ENCODE assay signal across 8 cellular contexts in genomic region chr6:45423901-45424627, GRCh38. TPM values are rescaled to one million over a fixed set of nuclear protein-coding genes. Genes with fewer than 3 reads are reported as not detected.
DNase-seq lines count a peak whose midpoint lies in the region; ATAC-seq and TF ChIP-seq lines count a peak whose summit lies in the region.

No MANE protein-coding gene starts in this region.

- H2BK120ac ChIP-seq in IMR-90 (ENCODE audit: low read depth, low read length): peak overlapping the region; percentile 86

- no peak for TF ChIP-seq EP300 in sigmoid colon (IDR thresholded peaks at IDR 0.05)

- intact Hi-C loops in IMR-90 (cut with micrococcal nuclease): loop anchor here (2.0 to 10.0 kb wide), 4 partner anchors 59 to 201 kb away; no protein-coding TSS in a partner anchor
- intact Hi-C loops in left cardiac atrium (cut with DNase I): no loop called here
- intact Hi-C loops in sigmoid colon (cut with DNase I): loop anchor here (5.0 to 10.0 kb wide), 5 partner anchors 131 to 947 kb away; no protein-coding TSS in a partner anchor

- peak overlapping the region; percentile 96 for H3K4me3 Mint-ChIP-seq in activated T-cell treated with anti-CD3 and anti-CD28 coated beads, Interleukin-2, amount 50 U/mL, for 4 hours

- CTCF ChIA-PET in IMR-90 (lab: Yijun Ruan, JAX): no interaction called here

- no peaks in the 10 kb centered on the region for H4K20me1 ChIP-seq in IMR-90 (ENCODE audit: insufficient read depth, low read length)

- peak overlapping the region; percentile 54; the same call in 2 of the 3 replicates for H2BK15ac ChIP-seq in IMR-90 (ENCODE audit: low read depth, low read length)

- peaks cover 19 to 28% of the 10 kb centered on the region in 2 experiments for H3K79me1 ChIP-seq in IMR-90 (ENCODE audit: low read depth in 1 of 2, low read length in 2 of 2)

- peak overlapping the region; percentile 85; the same call in 1 of the 2 replicates for H4K91ac ChIP-seq in IMR-90 (ENCODE audit: insufficient read depth, low read depth, low read length)

- POLR2A ChIA-PET in IMR-90 (lab: Charles Lee; ENCODE audit: unreplicated experiment): interaction anchor here (0.6 kb wide), 1 partner anchor 13 kb away, joined by 3 read pairs; no protein-coding TSS in a partner anchor

- peaks cover 11% of the 10 kb centered on the region for H3K4me1 ChIP-seq in IMR-90 (ENCODE audit: control insufficient read depth, insufficient read depth, low read length)
- peaks cover 0 to 47% (median 40%) of the 10 kb centered on the region in 4 donors for H3K4me1 ChIP-seq in sigmoid colon

- H3K9me3 Mint-ChIP-seq in activated T-cell treated with anti-CD3 and anti-CD28 coated beads, Interleukin-2, amount 50 U/mL, for 4 hours: no peaks in the 10 kb centered on the region

- H4K8ac ChIP-seq in IMR-90 (ENCODE audit: low read depth in 2 of 2, low read length in 2 of 2): peak overlapping the region; percentile 73 to 86; a peak in 3 of 4 replicates

- H3K18ac ChIP-seq in IMR-90 (ENCODE audit: low read depth, low read length): no peak overlapping the region; the same call in 1 of the 2 replicates

- peak overlapping the region; percentile 71 for H3K4ac ChIP-seq in IMR-90 (ENCODE audit: low read depth, low read length)

- peak overlapping the region; percentile 28; the same call in 1 of the 2 replicates for H3K56ac ChIP-seq in IMR-90 (ENCODE audit: extremely low read depth, insufficient read depth, low read length)

- peaks cover 4% of the 10 kb centered on the region for H3K36me3 Mint-ChIP-seq in activated T-cell treated with anti-CD3 and anti-CD28 coated beads, Interleukin-2, amount 50 U/mL, for 4 hours (ENCODE audit: insufficient read depth)

- in situ Hi-C loops in IMR-90 (cut with MboI; ENCODE audit: low sequenced_read_pairs): loop anchor here (5.0 to 25.0 kb wide), 4 partner anchors 288 to 939 kb away; no protein-coding TSS in a partner anchor

- peaks cover 56% of the 10 kb centered on the region for H3K4me1 Mint-ChIP-seq in activated T-cell treated with anti-CD3 and anti-CD28 coated beads, Interleukin-2, amount 50 U/mL, for 4 hours (ENCODE audit: low read depth)

- peak overlapping the region; percentile 86 for H3K23ac ChIP-seq in IMR-90 (ENCODE audit: low read depth, low read length)

- peak overlapping the region; percentile 85 for H3K14ac ChIP-seq in IMR-90 (replicated peaks; ENCODE audit: low read depth, low read length)

- 59% methylated on average over 6 of the region's 30 CpGs; no CpG with 5 or more reads in 1 of the 2 experiments for WGBS in IMR-90 (ENCODE audit: extremely low coverage in 2 of 2, insufficient read length in 1 of 2), 2 experiments
- WGBS in sigmoid colon, 2 donors: 15 to 23% methylated on average over 30 of the region's 30 CpGs

- peak overlapping the region; percentile 86 for H3K4me2 ChIP-seq in IMR-90 (ENCODE audit: low read depth, low read length)

- DNase-seq in IMR-90 (no peak), left cardiac atrium (peak; percentile 23), sigmoid colon (peak; percentile 69), amniotic stem cell (lab: John Stamatoyannopoulos, UW) (no peak)
- DNase-seq in activated T-cell treated with anti-CD3 and anti-CD28 coated beads, Interleukin-2, amount 50 U/mL, for 4 hours: no peak

- peak overlapping the region; percentile 99 for H3K4me3 ChIP-seq in IMR-90 (ENCODE audit: insufficient read depth, low read depth, low read length)
- H3K4me3 ChIP-seq in sigmoid colon: peak overlapping the region; percentile 51 to 70 (median 60)

- no peak for TF ChIP-seq RAD21 in IMR-90 (IDR thresholded peaks at IDR 0.05; ENCODE audit: low read length)

- dilution Hi-C loops in IMR-90 (cut with HindIII; ENCODE audit: low sequenced_read_pairs, unreplicated experiment): no loop called here

- ATAC-seq in IMR-90 (ENCODE audit: low read depth) (no peak), left cardiac atrium (peak in 1 of 2 donors; percentile 12), GM18505 (IDR thresholded peaks at IDR 0.05; ENCODE audit: unreplicated experiment) (no peak), HG02588 (IDR thresholded peaks at IDR 0.05; ENCODE audit: unreplicated experiment) (no peak), GM19455 (IDR thresholded peaks at IDR 0.05; ENCODE audit: unreplicated experiment) (no peak)
- ATAC-seq in activated T-cell treated with anti-CD3 and anti-CD28 coated beads, Interleukin-2, amount 50 U/mL, for 4 hours: no peak

- TF ChIP-seq CTCF in IMR-90 (conservative IDR thresholded peaks at IDR 0.05; ENCODE audit: low read depth, low read length): no peak
- TF ChIP-seq CTCF in sigmoid colon (IDR thresholded peaks at IDR 0.05): no peak

- H3K27me3 ChIP-seq in IMR-90 (ENCODE audit: control insufficient read depth, insufficient read depth, low read length) (no peaks in the 10 kb centered on the region), sigmoid colon (peaks cover 8 to 34% (median 14%) of the 10 kb centered on the region in 3 donors)

- peak overlapping the region; percentile 89 for H2AFZ ChIP-seq in IMR-90 (replicated peaks; ENCODE audit: low read length, poor library complexity)

- H3K9me3 ChIP-seq in IMR-90 (ENCODE audit: control insufficient read depth, insufficient read depth, low read length): no peaks in the 10 kb centered on the region
- no peaks in the 10 kb centered on the region for H3K9me3 ChIP-seq in sigmoid colon

- peak overlapping the region; percentile 79; the same call in 1 of the 2 replicates for H3K27ac ChIP-seq in IMR-90 (ENCODE audit: insufficient read depth, low read length)
- H3K27ac ChIP-seq in sigmoid colon: peak overlapping the region; percentile 30 to 80 (median 76)

- no peaks in the 10 kb centered on the region for H3K9me1 ChIP-seq in IMR-90 (ENCODE audit: insufficient read depth, low read length)

- peaks cover 1% of the 10 kb centered on the region; the same call in 1 of the 2 replicates for H3K36me3 ChIP-seq in IMR-90 (ENCODE audit: control insufficient read depth, insufficient read depth, low read length)
- H3K36me3 ChIP-seq in sigmoid colon: no peaks in the 10 kb centered on the region

- H2BK5ac ChIP-seq in IMR-90 (ENCODE audit: low read depth, low read length, poor library complexity, severe bottlenecking): peak overlapping the region; percentile 72

- BruUV-seq in IMR-90 (replicated peaks; lab: Mats Ljungman, UMichigan): no TSS peak

- peak overlapping the region; percentile 50; the same call in 1 of the 2 replicates for H3K9ac ChIP-seq in IMR-90 (ENCODE audit: low read depth, low read length)

- H3K27me3 Mint-ChIP-seq in activated T-cell treated with anti-CD3 and anti-CD28 coated beads, Interleukin-2, amount 50 U/mL, for 4 hours (ENCODE audit: low read depth): peaks cover 12% of the 10 kb centered on the region

- peak overlapping the region; percentile 18 for H2BK20ac ChIP-seq in IMR-90 (ENCODE audit: low read depth, low read length)

- TF ChIP-seq POLR2A in IMR-90 (IDR thresholded peaks at IDR 0.05; ENCODE audit: low read depth, low read length) (no peak), sigmoid colon (IDR thresholded peaks at IDR 0.05) (no peak), GM18505 (IDR thresholded peaks at IDR 0.05; ENCODE audit: borderline replicate concordance, extremely low read depth, insufficient read depth, insufficient read length) (no peak)

- H2AK9ac ChIP-seq in IMR-90 (replicated peaks; ENCODE audit: low read depth, low read length, poor library complexity): peak overlapping the region; percentile 83

- H4K5ac ChIP-seq in IMR-90 (ENCODE audit: low read depth, low read length): peak overlapping the region; percentile 77

- H2AK5ac ChIP-seq in IMR-90 (ENCODE audit: low read depth, low read length): peak overlapping the region; percentile 91

TF ChIP-seq in IMR-90, 13 proteins besides CTCF, POLR2A, EP300 and RAD21:
- TF ChIP-seq RFX5 (IDR thresholded peaks at IDR 0.05; ENCODE audit: low read depth, low read length) (no peak), SMC3 (IDR thresholded peaks at IDR 0.05; ENCODE audit: low read depth, low read length) (no peak), FOS (IDR thresholded peaks at IDR 0.05; ENCODE audit: low read depth, low read length) (no peak), BHLHE40 (IDR thresholded peaks at IDR 0.05; ENCODE audit: low read depth, low read length) (no peak), NFE2L2 (IDR thresholded peaks at IDR 0.05; ENCODE audit: low read depth, low read length) (no peak), CHD1 (IDR thresholded peaks at IDR 0.05; ENCODE audit: low read depth, low read length) (no peak), MAZ (IDR thresholded peaks at IDR 0.05; ENCODE audit: borderline replicate concordance, low read depth, low read length) (no peak), USF2 (IDR thresholded peaks at IDR 0.05; ENCODE audit: low read depth, low read length) (no peak), MXI1 (IDR thresholded peaks at IDR 0.05; ENCODE audit: borderline replicate concordance, low read depth, low read length) (no peak), MAFK (IDR thresholded peaks at IDR 0.05; ENCODE audit: low read depth, low read length) (no peak)
- TF ChIP-seq, protein P1, sequence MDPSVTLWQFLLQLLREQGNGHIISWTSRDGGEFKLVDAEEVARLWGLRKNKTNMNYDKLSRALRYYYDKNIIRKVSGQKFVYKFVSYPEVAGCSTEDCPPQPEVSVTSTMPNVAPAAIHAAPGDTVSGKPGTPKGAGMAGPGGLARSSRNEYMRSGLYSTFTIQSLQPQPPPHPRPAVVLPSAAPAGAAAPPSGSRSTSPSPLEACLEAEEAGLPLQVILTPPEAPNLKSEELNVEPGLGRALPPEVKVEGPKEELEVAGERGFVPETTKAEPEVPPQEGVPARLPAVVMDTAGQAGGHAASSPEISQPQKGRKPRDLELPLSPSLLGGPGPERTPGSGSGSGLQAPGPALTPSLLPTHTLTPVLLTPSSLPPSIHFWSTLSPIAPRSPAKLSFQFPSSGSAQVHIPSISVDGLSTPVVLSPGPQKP (IDR thresholded peaks at IDR 0.05; ENCODE audit: borderline replicate concordance, low read depth, low read length): no peak

RNA-seq across cellular contexts. Expression of gene SUPT3H, which starts 46.3 kb away (rescaled TPM):
- total RNA-seq in IMR-90 (2012; rRNA removed): 4.2 and 5.0 TPM in 2 replicates
- polyA plus RNA-seq in IMR-90 (2012; rRNA removed): 4.5 and 5.4 TPM in 2 replicates
- polyA plus RNA-seq in IMR-90 (2012; cell fraction: cytosol; rRNA removed): 4.2 and 5.0 TPM in 2 replicates
- 3.2 and 12.9 TPM in 2 replicates for polyA plus RNA-seq in IMR-90 (2012; cell fraction: nucleus; rRNA removed; ENCODE audit: low replicate concordance)
- total RNA-seq in activated T-cell treated with anti-CD3 and anti-CD28 coated beads, Interleukin-2, amount 50 U/mL, for 4 hours: 10 to 100 TPM; 14.1 to 15.7 (median 15.7) TPM
- 1 to 10 TPM; 3.2 to 4.3 TPM for total RNA-seq in left cardiac atrium
- total RNA-seq in sigmoid colon: 10 to 100 TPM; 10.6 to 18.2 (median 13.0) TPM
- 1 to 10 TPM; 1.6 to 7.8 (median 3.5) TPM for polyA plus RNA-seq in sigmoid colon

Comparison
In these comparisons a context has a peak if more than half of its experiments do, and no peak if none do; other contexts are left out.
1. DNase-seq: peak in left cardiac atrium (single experiment) and sigmoid colon (single experiment); none in IMR-90 (single experiment), activated T-cell treated with anti-CD3 and anti-CD28 coated beads, Interleukin-2, amount 50 U/mL, for 4 hours (single experiment) and amniotic stem cell (single experiment).
2. intact Hi-C loops: an anchor here in IMR-90 (2.0 to 10.0 kb wide) and sigmoid colon (5.0 to 10.0 kb wide); none called in left cardiac atrium.